Comparison of ENCODE assay signal across 13 cellular contexts in the genomic region with DNA sequence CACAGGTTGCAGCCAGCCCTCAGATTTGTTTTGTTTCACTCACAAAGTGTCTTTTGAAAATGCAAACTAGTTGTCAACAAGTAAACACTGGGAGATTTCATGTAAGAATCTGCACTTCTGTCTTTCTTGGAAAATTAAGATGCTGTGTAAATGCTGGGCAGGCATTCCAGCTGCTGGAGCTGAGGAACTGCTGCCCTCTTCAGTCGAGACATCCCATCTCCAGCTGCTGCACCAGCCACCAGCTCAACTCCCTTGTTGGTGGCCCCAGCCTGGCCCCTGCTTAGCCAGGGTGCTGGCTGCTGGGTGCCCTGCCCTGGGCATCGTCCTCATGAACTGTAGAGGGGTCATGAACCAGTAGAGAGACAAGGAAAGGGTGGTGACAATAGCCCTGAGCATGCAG. TPM values are rescaled to one million over a fixed set of nuclear protein-coding genes. Genes with fewer than 3 reads are reported as not detected.
DNase-seq lines count a peak whose midpoint lies in the region; ATAC-seq and TF ChIP-seq lines count a peak whose summit lies in the region.
"Had no signal": no experiment of that assay in that cellular context is flagged by ENCODE, and none has a peak within 500 bp of the region (broad histone marks: within the 10 kb centered on the region; RNA-seq: fewer than 3 reads in every experiment).

No MANE protein-coding gene starts in this region.

- peaks cover 35% of the 10 kb centered on the region for H3K4me1 ChIP-seq in CD4-positive, alpha-beta memory T cell (ENCODE audit: insufficient read depth, low read length)
- no peaks in the 10 kb centered on the region for H3K4me1 ChIP-seq in hepatocyte (ENCODE audit: insufficient read depth)
- no peaks in the 10 kb centered on the region for H3K4me1 ChIP-seq in Caco-2
- H3K4me1 ChIP-seq: esophagus muscularis mucosa had no signal

- H3K9me3 ChIP-seq in CD4-positive, alpha-beta memory T cell (ENCODE audit: control insufficient read depth in 1 of 2, low read length in 2 of 2) = no peaks in the 10 kb centered on the region
- H3K9me3 ChIP-seq in T-helper 17 cell (ENCODE audit: control insufficient read depth, low read length, poor library complexity, severe bottlenecking) (no peaks in the 10 kb centered on the region), hepatocyte (ENCODE audit: low read depth) (no peaks in the 10 kb centered on the region), Caco-2 (no peaks in the 10 kb centered on the region; the same call in 1 of the 2 replicates)
- H3K9me3 ChIP-seq: esophagus muscularis mucosa, MG63 had no signal

- H3K27ac Mint-ChIP-seq in CD4-positive, alpha-beta memory T cell = peak overlapping the region in 5 of 7 donors; percentile 42 to 91 (median 54)
- H3K27ac Mint-ChIP-seq in T-helper 17 cell (peak overlapping the region; percentile 14), Caco-2 (ENCODE audit: unreplicated experiment) (no peak overlapping the region)
- H3K27ac Mint-ChIP-seq: stimulated activated naive CD8-positive, alpha-beta T cell treated with anti-CD3 and anti-CD28 coated beads, Interleukin-15, Interleukin-2, amounts not matched to agents 100 ng/mL and 50 ng/mL, for 24 hours had no signal

- H3K27me3 ChIP-seq in CD4-positive, alpha-beta memory T cell (ENCODE audit: insufficient read depth, low read length) = no peaks in the 10 kb centered on the region
- H3K27me3 ChIP-seq in hepatocyte (peaks cover 45% of the 10 kb centered on the region), Caco-2 (replicated peaks; ENCODE audit: control insufficient read depth, insufficient read depth, low read length) (no peaks in the 10 kb centered on the region; the same call in 1 of the 2 replicates)
- H3K27me3 ChIP-seq: esophagus muscularis mucosa, MG63 had no signal

- H3K4me3 Mint-ChIP-seq in CD4-positive, alpha-beta memory T cell = no peak overlapping the region
- H3K4me3 Mint-ChIP-seq in T-helper 17 cell (no peak overlapping the region), Caco-2 (ENCODE audit: unreplicated experiment) (no peak overlapping the region)
- H3K4me3 Mint-ChIP-seq: stimulated activated naive CD8-positive, alpha-beta T cell treated with anti-CD3 and anti-CD28 coated beads, Interleukin-15, Interleukin-2, amounts not matched to agents 100 ng/mL and 50 ng/mL, for 24 hours had no signal

- H3K4me2 ChIP-seq in hepatocyte = no peak overlapping the region

- DNase-seq in AG09309 (ENCODE audit: low read depth) (no peak), T-helper 17 cell (no peak), hepatocyte (ENCODE audit: low spot score) (no peak), Caco-2 (no peak)
- no peak for DNase-seq in CD4-positive, alpha-beta memory T cell
- no peak for DNase-seq in central memory CD4-positive, alpha-beta T cell
- DNase-seq: activated CD4-positive, CD25-positive, alpha-beta regulatory T cell treated with anti-CD3 and anti-CD28 coated beads, Interleukin-2, amount 50 U/mL, for 72 hours; MG63; NCI-H2171 had no signal

- peak; percentile 44 for TF ChIP-seq CTCF in AG09309 (IDR thresholded peaks at IDR 0.05; ENCODE audit: control insufficient read depth, insufficient read depth, low read depth, low read length, missing control alignments)
- peak; percentile 15 for TF ChIP-seq CTCF in hepatocyte (IDR thresholded peaks at IDR 0.05; ENCODE audit: poor library complexity)
- peak in 1 of 2 experiments; percentile 12 for TF ChIP-seq CTCF in Caco-2 (IDR thresholded peaks at IDR 0.05; ENCODE audit: insufficient read depth in 1 of 2, low read depth in 1 of 2, low read length in 1 of 2, severe bottlenecking in 1 of 2, unreplicated experiment in 1 of 2)

- POLR2A ChIA-PET in CD4-positive, alpha-beta memory T cell (lab: Charles Lee; ENCODE audit: partially characterized antibody) = no interaction called here
- POLR2A ChIA-PET in Caco-2 (lab: Charles Lee) = interaction anchor here (0.6 kb wide), 1 partner anchor 30 kb away, joined by 3 read pairs; no protein-coding TSS in a partner anchor

- H3K9me3 Mint-ChIP-seq in CD4-positive, alpha-beta memory T cell = peaks cover 0 to 2% (median 0%) of the 10 kb centered on the region in 8 donors
- no peaks in the 10 kb centered on the region for H3K9me3 Mint-ChIP-seq in Caco-2 (ENCODE audit: unreplicated experiment)
- H3K9me3 Mint-ChIP-seq: stimulated activated naive CD8-positive, alpha-beta T cell treated with anti-CD3 and anti-CD28 coated beads, Interleukin-15, Interleukin-2, amounts not matched to agents 100 ng/mL and 50 ng/mL, for 24 hours had no signal

- intact Hi-C loops in CD4-positive, alpha-beta memory T cell (cut with micrococcal nuclease) = no loop called here
- intact Hi-C loops in Caco-2 (cut with micrococcal nuclease; ENCODE audit: unreplicated experiment) = no loop called here

- peaks cover 28 to 51% (median 39%) of the 10 kb centered on the region in 4 donors for H3K4me1 Mint-ChIP-seq in CD4-positive, alpha-beta memory T cell
- peaks cover 17% of the 10 kb centered on the region for H3K4me1 Mint-ChIP-seq in T-helper 17 cell
- H3K4me1 Mint-ChIP-seq in Caco-2 (ENCODE audit: low read depth, unreplicated experiment) = no peaks in the 10 kb centered on the region

- WGBS in hepatocyte (ENCODE audit: low lambda C conversion rate, missing lambda C conversion rate) = 30% methylated on average over 2 of the region's 2 CpGs

- H3K79me2 ChIP-seq in hepatocyte = no peaks in the 10 kb centered on the region

- no peaks in the 10 kb centered on the region for H4K20me1 ChIP-seq in hepatocyte (ENCODE audit: insufficient read depth, poor library complexity, severe bottlenecking)

- H2AFZ ChIP-seq in hepatocyte = no peak overlapping the region

- H3K4me3 ChIP-seq in AG09309 (ENCODE audit: control insufficient read depth, low read depth, low read length) = no peak overlapping the region
- no peak overlapping the region for H3K4me3 ChIP-seq in CD4-positive, alpha-beta memory T cell (ENCODE audit: low read length in 2 of 2)
- no peak overlapping the region for H3K4me3 ChIP-seq in hepatocyte
- no peak overlapping the region for H3K4me3 ChIP-seq in Caco-2 (ENCODE audit: low read depth, low read length)
- H3K4me3 ChIP-seq: coronary artery, esophagus muscularis mucosa, MG63 had no signal

- H3K9me2 ChIP-seq in hepatocyte (replicated peaks; ENCODE audit: insufficient read depth) = no peaks in the 10 kb centered on the region

- ATAC-seq in T-helper 17 cell (no peak), HG03460 (IDR thresholded peaks at IDR 0.05; ENCODE audit: unreplicated experiment) (no peak)

- no peaks in the 10 kb centered on the region for H3K36me3 ChIP-seq in CD4-positive, alpha-beta memory T cell (ENCODE audit: insufficient read depth, low read length)
- H3K36me3 ChIP-seq in hepatocyte (replicated peaks; ENCODE audit: insufficient read depth, low read depth) (no peaks in the 10 kb centered on the region), Caco-2 (ENCODE audit: control insufficient read depth, insufficient read depth, low read length) (no peaks in the 10 kb centered on the region)

- no peak overlapping the region for H3K27ac ChIP-seq in CD4-positive, alpha-beta memory T cell (ENCODE audit: low read depth, low read length)
- H3K27ac ChIP-seq in hepatocyte = no peak overlapping the region
- H3K27ac ChIP-seq: coronary artery, esophagus muscularis mucosa had no signal

- BruUV-seq in Caco-2 (replicated peaks; lab: Mats Ljungman, UMichigan) = no TSS peak

- H3K36me3 Mint-ChIP-seq in CD4-positive, alpha-beta memory T cell = no peaks in the 10 kb centered on the region
- H3K36me3 Mint-ChIP-seq in T-helper 17 cell (ENCODE audit: low read depth) = no peaks in the 10 kb centered on the region
- no peaks in the 10 kb centered on the region for H3K36me3 Mint-ChIP-seq in Caco-2 (ENCODE audit: insufficient read depth, unreplicated experiment)

- CTCF ChIA-PET in CD4-positive, alpha-beta memory T cell (lab: Charles Lee; ENCODE audit: partially characterized antibody) = interaction anchor here (1.0 to 3.8 kb wide), 2 partner anchors 27 to 97 kb away, joined by 3 to 27 read pairs; a partner anchor contains a TSS
- CTCF ChIA-PET in Caco-2 (lab: Charles Lee) = interaction anchor here (0.8 to 1.9 kb wide), 2 partner anchors 97 to 114 kb away, joined by 3 to 6 read pairs; a partner anchor contains a TSS

- H3K27me3 Mint-ChIP-seq in CD4-positive, alpha-beta memory T cell = peaks cover 2 to 4% of the 10 kb centered on the region in 2 donors
- H3K27me3 Mint-ChIP-seq in T-helper 17 cell (peaks cover 33% of the 10 kb centered on the region), Caco-2 (ENCODE audit: insufficient read depth, unreplicated experiment) (peaks cover 34% of the 10 kb centered on the region)
- H3K27me3 Mint-ChIP-seq: stimulated activated naive CD8-positive, alpha-beta T cell treated with anti-CD3 and anti-CD28 coated beads, Interleukin-15, Interleukin-2, amounts not matched to agents 100 ng/mL and 50 ng/mL, for 24 hours had no signal

RNA-seq across cellular contexts. Expression of a gene that starts 33.1 kb away (rescaled TPM):
- total RNA-seq in CD4-positive, alpha-beta memory T cell = not detected
- not detected for polyA plus RNA-seq in CD4-positive, alpha-beta memory T cell
- total RNA-seq in T-helper 17 cell (under 1 TPM in 1 of 2 donors, not detected in 1; 0.52 TPM), hepatocyte (1.2 and 1.3 TPM in 2 replicates), Caco-2 (2022) (0.30 and 0.45 TPM in 2 replicates)
- polyA plus RNA-seq in hepatocyte = 1.8 and 2.3 TPM in 2 replicates
